Comparison of ENCODE assay signal across 8 cellular contexts in genomic region chr10:15097011-15097812, GRCh38. TPM values are rescaled to one million over a fixed set of nuclear protein-coding genes. Genes with fewer than 3 reads are reported as not detected.
A peak's percentile ranks its signal among the peaks of the same experiment; 100 is the strongest.
DNase-seq lines count a peak whose midpoint lies in the region; ATAC-seq and TF ChIP-seq lines count a peak whose summit lies in the region.

RPP38 (plus strand) TSS chr10:15097355; CDS start chr10:15103315, 5,960 bp downstream.

- ATAC-seq in HG02588 (IDR thresholded peaks at IDR 0.05; ENCODE audit: unreplicated experiment): peak; percentile 87
- peak; percentile 91 for ATAC-seq in SK-N-SH treated with all-trans-retinoic acid at 6 μM for 48 hours

- TF ChIP-seq CTCF in GM10248 (IDR thresholded peaks at IDR 0.05; ENCODE audit: control extremely low read depth, extremely low read depth, low read depth, missing control alignments) (no peak), suprapubic skin (IDR thresholded peaks at IDR 0.05) (no peak)

- POLR2A ChIA-PET in GM10248 (lab: Yijun Ruan, JAX): no interaction called here

- H3K4me3 ChIP-seq in suprapubic skin: peak within 1 kb of the TSS; percentile 89

- no peaks in the 10 kb centered on the region for H3K9me3 ChIP-seq in suprapubic skin

- H3K4me1 ChIP-seq in suprapubic skin: peaks cover 26% of the 10 kb centered on the region

- no peak for TF ChIP-seq EP300 in suprapubic skin (IDR thresholded peaks at IDR 0.05)

- H3K4me3 Mint-ChIP-seq in activated naive CD4-positive, alpha-beta T cell treated with anti-CD3 and anti-CD28 coated beads, Interleukin-2, amount 50 U/mL, for 24 hours: peak within 1 kb of the TSS; percentile 98

- DNase-seq in GM10248 (ENCODE audit: extremely low spot score) (peak; percentile 98), NCI-H1048 (lab: John Stamatoyannopoulos, UW) (peak; percentile 89), glomerular endothelial cell (ENCODE audit: extremely low read depth, low read depth, low spot score) (peak; percentile 74), occipital lobe (lab: John Stamatoyannopoulos, UW) (peak; percentile 95), suprapubic skin (ENCODE audit: low spot score in 2 of 2) (peak; percentile 97 to 98)

- peak within 1 kb of the TSS; percentile 97 for H3K27ac ChIP-seq in suprapubic skin

- peaks cover 41% of the 10 kb centered on the region for H3K4me1 Mint-ChIP-seq in activated naive CD4-positive, alpha-beta T cell treated with anti-CD3 and anti-CD28 coated beads, Interleukin-2, amount 50 U/mL, for 24 hours

- H3K27me3 ChIP-seq in suprapubic skin: no peaks in the 10 kb centered on the region

- H3K27ac Mint-ChIP-seq in activated naive CD4-positive, alpha-beta T cell treated with anti-CD3 and anti-CD28 coated beads, Interleukin-2, amount 50 U/mL, for 24 hours: peak within 1 kb of the TSS; percentile 99

- H3K27me3 Mint-ChIP-seq in activated naive CD4-positive, alpha-beta T cell treated with anti-CD3 and anti-CD28 coated beads, Interleukin-2, amount 50 U/mL, for 24 hours: no peaks in the 10 kb centered on the region

- H3K9me3 Mint-ChIP-seq in activated naive CD4-positive, alpha-beta T cell treated with anti-CD3 and anti-CD28 coated beads, Interleukin-2, amount 50 U/mL, for 24 hours: no peaks in the 10 kb centered on the region

- peaks cover 6% of the 10 kb centered on the region for H3K36me3 ChIP-seq in suprapubic skin

- CTCF ChIA-PET in GM10248 (lab: Yijun Ruan, JAX): interaction anchor here (0.9 to 1.0 kb wide), 2 partner anchors 8 to 10 kb away, joined by 5 read pairs; no protein-coding TSS in a partner anchor

- peak in 1 of 2 donors; percentile 65 for TF ChIP-seq POLR2A in suprapubic skin (IDR thresholded peaks at IDR 0.05)

- 0% methylated on average over 35 of the region's 84 CpGs for WGBS in suprapubic skin

- peaks cover 11% of the 10 kb centered on the region for H3K36me3 Mint-ChIP-seq in activated naive CD4-positive, alpha-beta T cell treated with anti-CD3 and anti-CD28 coated beads, Interleukin-2, amount 50 U/mL, for 24 hours

TF ChIP-seq in SK-N-SH treated with all-trans-retinoic acid at 6 μM for 48 hours, 23 proteins besides CTCF, POLR2A, EP300 and RAD21:
- peak; percentile 88 for TF ChIP-seq GLIS3 (CRISPR knock-in tag; IDR thresholded peaks at IDR 0.05)
- 0 out of 2 replicates have a peak, but pooled peaks have one; percentile 39 for TF ChIP-seq CSRNP3 (CRISPR knock-in tag; IDR thresholded peaks at IDR 0.05)
- TF ChIP-seq TCF4 (CRISPR knock-in tag; IDR thresholded peaks at IDR 0.05; ENCODE audit: borderline replicate concordance): peak; percentile 45
- peak; percentile 88; the same call in 1 of the 2 replicates for TF ChIP-seq ESRRG (CRISPR knock-in tag; IDR thresholded peaks at IDR 0.05)
- TF ChIP-seq ZNF70 (CRISPR knock-in tag; IDR thresholded peaks at IDR 0.05): no peak
- no peak for TF ChIP-seq ZNF565 (CRISPR knock-in tag; conservative IDR thresholded peaks at IDR 0.05; ENCODE audit: low read depth)
- TF ChIP-seq POU6F1 (CRISPR knock-in tag; IDR thresholded peaks at IDR 0.05; ENCODE audit: borderline replicate concordance, low read depth): no peak
- peak; percentile 82; the same call in 1 of the 2 replicates for TF ChIP-seq CSDC2 (CRISPR knock-in tag; IDR thresholded peaks at IDR 0.05)
- TF ChIP-seq PATZ1 (CRISPR knock-in tag; IDR thresholded peaks at IDR 0.05; ENCODE audit: borderline replicate concordance): peak; percentile 64
- no peak for TF ChIP-seq BACH2 (CRISPR knock-in tag; IDR thresholded peaks at IDR 0.05; ENCODE audit: borderline replicate concordance)
- peak; percentile 78; the same call in 1 of the 2 replicates for TF ChIP-seq RARB (CRISPR knock-in tag; IDR thresholded peaks at IDR 0.05)
- no peak for TF ChIP-seq ARNTL (CRISPR knock-in tag; IDR thresholded peaks at IDR 0.05; ENCODE audit: borderline replicate concordance, low read depth)
- no peak for TF ChIP-seq TOX (CRISPR knock-in tag; IDR thresholded peaks at IDR 0.05; ENCODE audit: borderline replicate concordance)

RNA-seq across cellular contexts. Expression of gene RPP38, which starts in this region (rescaled TPM):
- 5.7 and 14.9 TPM in 2 replicates for total RNA-seq in glomerular endothelial cell
- total RNA-seq in occipital lobe: 7.0 TPM
- total RNA-seq in suprapubic skin: 10 to 100 TPM; 11.8 to 21.1 (median 18.0) TPM

Comparison
In these comparisons a context has a peak if more than half of its experiments do, and no peak if none do; other contexts are left out.
1. Peak in every context shown above with its lines: DNase-seq, ATAC-seq, H3K4me3 ChIP-seq and H3K27ac ChIP-seq.